8 cellular contexts compared by ENCODE assay signal in genomic region chr1:47332779-47333577, GRCh38. TPM values are rescaled to one million over a fixed set of nuclear protein-coding genes. Genes with fewer than 3 reads are reported as not detected.
DNase-seq lines count a peak whose midpoint lies in the region; ATAC-seq, FAIRE-seq and TF ChIP-seq lines count a peak whose summit lies in the region.

No MANE protein-coding gene starts in this region.

- 30 to 50% (median 49%) methylated on average over 19 of the region's 19 CpGs for WGBS in adipose tissue, 3 donors
- 33 to 54% (median 38%) methylated on average over 19 of the region's 19 CpGs for WGBS in stomach, 5 donors

- H3K4me3 ChIP-seq in iPS-18c (ENCODE audit: insufficient read depth, low read depth, low read length) (peak overlapping the region; percentile 97), stomach (peak overlapping the region; percentile 66 to 98 (median 91))

- intact Hi-C loops in stomach (cut with DNase I; ENCODE audit: low total_unique reads), result no loop called here

- H3K36me3 ChIP-seq in stomach, result no peaks in the 10 kb centered on the region

- TF ChIP-seq POLR2A in GM12892 (IDR thresholded peaks at IDR 0.05; ENCODE audit: low read depth, low read length), result no peak
- TF ChIP-seq POLR2A in stomach (IDR thresholded peaks at IDR 0.05), result no peak

- H3K4me1 ChIP-seq in stomach, result peaks cover 21 to 49% (median 43%) of the 10 kb centered on the region in 4 donors

- no peak for TF ChIP-seq CTCF in stomach (IDR thresholded peaks at IDR 0.05)

- no peaks in the 10 kb centered on the region for H3K27me3 ChIP-seq in stomach

- peak; percentile 21 for DNase-seq in GM12892 (ENCODE audit: insufficient read length)
- no peak for DNase-seq in stomach
- no peak for DNase-seq in A172 (ENCODE audit: low spot score)
- no peak for DNase-seq in NCI-H187 treated with DMSO at 0.1 percent for 48 hours (lab: John Stamatoyannopoulos, UW)

- ATAC-seq in HG03520 (IDR thresholded peaks at IDR 0.05; ENCODE audit: unreplicated experiment) (no peak), GM19395 (IDR thresholded peaks at IDR 0.05; ENCODE audit: unreplicated experiment) (no peak)

- H3K9me3 ChIP-seq in iPS-18c (ENCODE audit: control insufficient read depth, insufficient read depth, low read length) (no peaks in the 10 kb centered on the region), stomach (no peaks in the 10 kb centered on the region)

- TF ChIP-seq EP300 in stomach (IDR thresholded peaks at IDR 0.05), result no peak

- peak overlapping the region; percentile 8 for H3K27ac ChIP-seq in adipose tissue (ENCODE audit: low read depth, low read length)
- peak overlapping the region; percentile 97 to 100 (median 99) for H3K27ac ChIP-seq in stomach

- FAIRE-seq in GM12892 (lab: Jason Lieb, UNC), result no peak

RNA-seq across cellular contexts. Expression of gene CMPK1, which starts 0.6 kb away (rescaled TPM):
- 147 TPM for polyA plus RNA-seq in GM12892 (2012; ENCODE audit: missing spikeins)
- polyA plus RNA-seq in adipose tissue, result 100 to 1,000 TPM in 1 of 3 donors, 10 to 100 TPM in 2; 40.6 to 135 (median 74.7) TPM
- total RNA-seq in stomach, result 100 to 1,000 TPM in 1 of 5 donors, 10 to 100 TPM in 4; 25.7 to 174 (median 99.0) TPM
- polyA plus RNA-seq in stomach, result 100 to 1,000 TPM in 1 of 3 donors, 10 to 100 TPM in 2; 71.6 to 141 (median 97.1) TPM
- 97.9 and 111 TPM in 2 replicates for total RNA-seq in A172 (2014; rRNA removed; shearing (Covaris generic))

RNA-seq across cellular contexts. Expression of gene STIL, which starts 19.0 kb away (rescaled TPM):
- polyA plus RNA-seq in GM12892 (2012; ENCODE audit: missing spikeins), result 10.7 TPM
- polyA plus RNA-seq in adipose tissue (under 1 TPM; 0.22 to 0.56 (median 0.36) TPM), stomach (1 to 10 TPM in 1 of 3 donors, under 1 TPM in 2; 0.61 to 1.4 (median 1.00) TPM)
- total RNA-seq in stomach, result 10 to 100 TPM in 2 of 5 donors, 1 to 10 TPM in 2, under 1 TPM in 1; 0.87 to 44.9 (median 7.2) TPM
- 24.5 and 25.0 TPM in 2 replicates for total RNA-seq in A172 (2014; rRNA removed; shearing (Covaris generic))
